In the genomic region with DNA sequence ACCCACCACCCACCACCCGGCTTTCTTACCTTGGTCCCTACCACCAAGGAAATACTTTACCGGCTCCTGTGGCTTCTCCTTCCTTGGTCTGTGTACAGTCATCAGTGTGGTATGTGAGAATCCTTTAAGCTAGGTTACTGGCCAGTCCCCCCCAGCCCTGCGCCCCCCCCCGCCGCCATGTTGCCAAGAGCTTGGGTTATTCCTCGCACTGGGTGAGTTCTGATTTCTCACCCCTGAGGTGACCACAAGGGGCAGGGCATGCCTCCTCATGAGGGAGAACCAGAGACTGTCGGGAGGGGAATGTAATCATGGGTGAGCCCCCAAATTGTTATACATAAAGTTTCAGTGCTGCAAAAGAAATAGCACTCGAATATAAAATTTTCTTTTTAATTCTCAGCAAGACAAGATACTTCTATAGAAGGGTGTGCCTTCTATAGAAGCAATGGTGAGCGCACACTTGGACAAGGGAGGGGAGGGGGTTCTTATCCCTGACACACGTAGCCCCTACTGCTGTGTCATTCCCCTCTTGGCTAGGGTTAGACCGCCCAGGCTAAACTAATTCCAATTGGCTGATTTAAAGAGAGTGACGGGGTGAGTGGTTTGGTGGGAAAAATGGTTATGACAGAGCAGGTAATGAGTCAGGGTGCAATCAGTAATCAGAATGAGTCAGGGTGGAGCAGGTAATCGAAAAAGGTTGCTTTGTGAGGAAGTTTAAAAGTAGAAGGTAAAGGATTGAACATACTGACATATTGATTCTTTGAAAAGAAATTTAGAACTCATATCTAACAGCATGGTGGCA, we compare ENCODE assay signal across 14 cellular contexts.
DNase-seq lines count a peak whose midpoint lies in the region; ATAC-seq, FAIRE-seq and TF ChIP-seq lines count a peak whose summit lies in the region.
"Had no signal": no experiment of that assay in that cellular context is flagged by ENCODE, and none has a peak within 500 bp of the region (broad histone marks: within the 10 kb centered on the region; RNA-seq: fewer than 3 reads in every experiment).

No MANE protein-coding gene starts in this region.

- no peak overlapping the region for H3K9ac ChIP-seq in keratinocyte (ENCODE audit: control insufficient read depth, extremely low read depth, insufficient read depth, low read length)
- H3K9ac ChIP-seq in neuronal stem cell (ENCODE audit: low read depth, low read length, poor library complexity) = no peak overlapping the region

- DNase-seq in CD8-positive, alpha-beta T cell = no peak
- DNase-seq in H7 = peak; percentile 16
- peak; percentile 28 for DNase-seq in keratinocyte (ENCODE audit: low read depth, low spot score)
- no peak for DNase-seq in neuronal stem cell (ENCODE audit: low spot score)
- no peak for DNase-seq in NCI-H2171 (lab: John Stamatoyannopoulos, UW)
- DNase-seq: activated CD4-positive, alpha-beta T cell treated with anti-CD3 and anti-CD28 coated beads, Interleukin-2, amount 10 ng/mL, durations not matched to agents 24 days and 14 days; cortex of kidney; NCI-H1092; NCI-H345; right lobe of liver had no signal

- intact Hi-C loops in CD8-positive, alpha-beta T cell (cut with DNase I, micrococcal nuclease) = no loop called here

- no peak overlapping the region for H3K18ac ChIP-seq in neuronal stem cell (ENCODE audit: low read length)

- peaks cover 31% of the 10 kb centered on the region for H3K4me1 Mint-ChIP-seq in CD8-positive, alpha-beta T cell (ENCODE audit: low read depth)
- peaks cover 19% of the 10 kb centered on the region for H3K4me1 Mint-ChIP-seq in activated T-helper 17 cell treated with anti-CD3 and anti-CD28 coated beads, Interleukin-2, amount 50 U/mL, for 72 hours

- no peaks in the 10 kb centered on the region for H4K20me1 ChIP-seq in keratinocyte (ENCODE audit: control insufficient read depth, extremely low read depth, insufficient read depth, low read length)

- TF ChIP-seq CTCF in CD8-positive, alpha-beta T cell (IDR thresholded peaks at IDR 0.05) = no peak
- no peak for TF ChIP-seq CTCF in keratinocyte (optimal IDR thresholded peaks at IDR 0.05 in 1 of 3, IDR thresholded peaks at IDR 0.05 in 1 of 3, conservative IDR thresholded peaks at IDR 0.05 in 1 of 3; ENCODE audit: extremely low read depth in 1 of 3, insufficient read depth in 2 of 3, low read length in 3 of 3)

- ATAC-seq in CD8-positive, alpha-beta T cell = no peak
- peak; percentile 74 for ATAC-seq in activated T-helper 17 cell treated with anti-CD3 and anti-CD28 coated beads, Interleukin-2, amount 50 U/mL, for 72 hours (replicated peaks)
- no peak for ATAC-seq in GM18502 (IDR thresholded peaks at IDR 0.05; ENCODE audit: poor library complexity, unreplicated experiment)
- ATAC-seq: right lobe of liver had no signal

- H3K14ac ChIP-seq in neuronal stem cell (ENCODE audit: low read length) = no peak overlapping the region

- peaks cover 64% of the 10 kb centered on the region for H3K79me2 ChIP-seq in keratinocyte (ENCODE audit: control insufficient read depth, insufficient read depth, low read length)

- CTCF ChIA-PET in CD8-positive, alpha-beta T cell (lab: Charles Lee) = no interaction called here

- no peak overlapping the region for H3K4me3 Mint-ChIP-seq in CD8-positive, alpha-beta T cell
- H3K4me3 Mint-ChIP-seq in activated T-helper 17 cell treated with anti-CD3 and anti-CD28 coated beads, Interleukin-2, amount 50 U/mL, for 72 hours = peak overlapping the region; percentile 61
- H3K4me3 Mint-ChIP-seq: activated CD4-positive, alpha-beta T cell treated with anti-CD3 and anti-CD28 coated beads, Interleukin-2, amount 10 ng/mL, durations not matched to agents 24 days and 14 days had no signal

- no CpG with 5 or more reads among the region's 13 CpGs for WGBS in neuronal stem cell (ENCODE audit: extremely low coverage in 2 of 2, insufficient read length in 2 of 2, insufficient replicate concordance in 1 of 2), 2 donors

- H3K27ac Mint-ChIP-seq in CD8-positive, alpha-beta T cell = peak overlapping the region; percentile 45
- peak overlapping the region; percentile 91 for H3K27ac Mint-ChIP-seq in activated T-helper 17 cell treated with anti-CD3 and anti-CD28 coated beads, Interleukin-2, amount 50 U/mL, for 72 hours
- H3K27ac Mint-ChIP-seq: activated CD4-positive, alpha-beta T cell treated with anti-CD3 and anti-CD28 coated beads, Interleukin-2, amount 10 ng/mL, durations not matched to agents 24 days and 14 days had no signal

- no peak overlapping the region for H4K91ac ChIP-seq in neuronal stem cell (ENCODE audit: low read depth, low read length, poor library complexity)

- H3K9me1 ChIP-seq in keratinocyte (ENCODE audit: control insufficient read depth, extremely low read depth, insufficient read depth, low read length) = no peaks in the 10 kb centered on the region

- no peaks in the 10 kb centered on the region for H3K36me3 ChIP-seq in CD8-positive, alpha-beta T cell (ENCODE audit: insufficient read depth, low read length)
- H3K36me3 ChIP-seq in H7 (replicated peaks; ENCODE audit: control insufficient read depth, insufficient read depth, low read length) (no peaks in the 10 kb centered on the region), keratinocyte (ENCODE audit: control insufficient read depth in 2 of 2, extremely low read depth in 1 of 2, insufficient read depth in 2 of 2, low read length in 2 of 2) (peaks cover 0 to 2% of the 10 kb centered on the region in 2 experiments), neuronal stem cell (replicated peaks in 1 of 2; ENCODE audit: control insufficient read depth in 2 of 2, insufficient read depth in 2 of 2, low read length in 2 of 2) (no peaks in the 10 kb centered on the region)
- H3K36me3 ChIP-seq: right lobe of liver, thoracic aorta had no signal

- H4K8ac ChIP-seq in neuronal stem cell (ENCODE audit: low read depth, low read length) = no peak overlapping the region

- H3K9me3 Mint-ChIP-seq in CD8-positive, alpha-beta T cell = peaks cover 4% of the 10 kb centered on the region
- H3K9me3 Mint-ChIP-seq in activated T-helper 17 cell treated with anti-CD3 and anti-CD28 coated beads, Interleukin-2, amount 50 U/mL, for 72 hours = no peaks in the 10 kb centered on the region

- POLR2A ChIA-PET in CD8-positive, alpha-beta T cell (lab: Charles Lee) = no interaction called here

- no peak for FAIRE-seq in keratinocyte (lab: Jason Lieb, UNC)
- FAIRE-seq: D721Med had no signal

- H2AK5ac ChIP-seq in neuronal stem cell (ENCODE audit: low read depth, low read length) = no peak overlapping the region

- H3K4me2 ChIP-seq in keratinocyte (ENCODE audit: control insufficient read depth, extremely low read depth, insufficient read depth, low read depth, low read length) (no peak overlapping the region), neuronal stem cell (ENCODE audit: insufficient read depth, low read length, poor library complexity, severe bottlenecking) (no peak overlapping the region)

- peaks cover 6% of the 10 kb centered on the region for H3K4me1 ChIP-seq in CD8-positive, alpha-beta T cell (ENCODE audit: insufficient read depth, low read length)
- H3K4me1 ChIP-seq in keratinocyte (ENCODE audit: control insufficient read depth, extremely low read depth, insufficient read depth, low read length) (peaks cover 27% of the 10 kb centered on the region), neuronal stem cell (ENCODE audit: control insufficient read depth in 2 of 2, insufficient read depth in 1 of 2, low read depth in 1 of 2, low read length in 2 of 2) (no peaks in the 10 kb centered on the region)

- H3K27ac ChIP-seq in CD8-positive, alpha-beta T cell (ENCODE audit: low read depth, low read length) = no peak overlapping the region
- H3K27ac ChIP-seq in keratinocyte (ENCODE audit: control insufficient read depth, insufficient read depth, low read length) (peak overlapping the region; percentile 51), neuronal stem cell (replicated peaks; ENCODE audit: low read length) (no peak overlapping the region)
- H3K27ac ChIP-seq: right lobe of liver, thoracic aorta had no signal

- H3K27me3 ChIP-seq in CD8-positive, alpha-beta T cell (ENCODE audit: insufficient read depth, low read length) = no peaks in the 10 kb centered on the region
- no peaks in the 10 kb centered on the region for H3K27me3 ChIP-seq in H7 (ENCODE audit: control insufficient read depth, insufficient read depth, low read length)
- no peaks in the 10 kb centered on the region for H3K27me3 ChIP-seq in keratinocyte (ENCODE audit: control insufficient read depth, extremely low read depth, insufficient read depth, low read length)
- no peaks in the 10 kb centered on the region for H3K27me3 ChIP-seq in neuronal stem cell (ENCODE audit: control insufficient read depth in 3 of 3, insufficient read depth in 3 of 3, low read depth in 1 of 3, low read length in 3 of 3)
- H3K27me3 ChIP-seq: right lobe of liver had no signal

- H3K4me3 ChIP-seq in CD8-positive, alpha-beta T cell (ENCODE audit: low read depth, low read length) = no peak overlapping the region
- H3K4me3 ChIP-seq in H7 (ENCODE audit: insufficient read depth, low read depth, low read length) = no peak overlapping the region
- no peak overlapping the region for H3K4me3 ChIP-seq in keratinocyte (ENCODE audit: control insufficient read depth in 2 of 3, extremely low read depth in 1 of 3, insufficient read depth in 2 of 3, low read depth in 1 of 3, low read length in 3 of 3)
- no peak overlapping the region for H3K4me3 ChIP-seq in neuronal stem cell (ENCODE audit: low read length in 2 of 2)
- H3K4me3 ChIP-seq: right lobe of liver, thoracic aorta had no signal

- no peak overlapping the region for H3K23ac ChIP-seq in neuronal stem cell (ENCODE audit: low read depth, low read length, poor library complexity)

- no peak overlapping the region for H3K4ac ChIP-seq in neuronal stem cell (ENCODE audit: low read length)

- H3K36me3 Mint-ChIP-seq in CD8-positive, alpha-beta T cell = peaks cover 16% of the 10 kb centered on the region
- H3K36me3 Mint-ChIP-seq in activated T-helper 17 cell treated with anti-CD3 and anti-CD28 coated beads, Interleukin-2, amount 50 U/mL, for 72 hours (ENCODE audit: low read depth) = peaks cover 24% of the 10 kb centered on the region

- dilution Hi-C loops in keratinocyte (cut with MboI; ENCODE audit: extremely low pct_ligation_motif_present, low sequenced_read_pairs) = no loop called here

- no peaks in the 10 kb centered on the region for H3K9me3 ChIP-seq in CD8-positive, alpha-beta T cell (ENCODE audit: low read length)
- H3K9me3 ChIP-seq in keratinocyte (ENCODE audit: control insufficient read depth, low read depth, low read length) = no peaks in the 10 kb centered on the region
- no peaks in the 10 kb centered on the region for H3K9me3 ChIP-seq in neuronal stem cell (replicated peaks in 1 of 2; ENCODE audit: control insufficient read depth in 2 of 2, insufficient read depth in 1 of 2, low read depth in 1 of 2, low read length in 2 of 2)
- H3K9me3 ChIP-seq: right lobe of liver, thoracic aorta had no signal

- H2AFZ ChIP-seq in keratinocyte (ENCODE audit: control insufficient read depth, low read length) (no peak overlapping the region), neuronal stem cell (ENCODE audit: low read length) (no peak overlapping the region)

- H3K79me1 ChIP-seq in neuronal stem cell (ENCODE audit: low read depth, low read length) = no peaks in the 10 kb centered on the region

- H2BK120ac ChIP-seq in neuronal stem cell (ENCODE audit: low read depth, low read length) = no peak overlapping the region

- no peak overlapping the region for H2BK12ac ChIP-seq in neuronal stem cell (ENCODE audit: low read length)

- H2BK15ac ChIP-seq in neuronal stem cell (ENCODE audit: low read length) = no peak overlapping the region

- H3K27me3 Mint-ChIP-seq in CD8-positive, alpha-beta T cell (ENCODE audit: low read depth) = no peaks in the 10 kb centered on the region
- H3K27me3 Mint-ChIP-seq in activated T-helper 17 cell treated with anti-CD3 and anti-CD28 coated beads, Interleukin-2, amount 50 U/mL, for 72 hours = no peaks in the 10 kb centered on the region
- H3K27me3 Mint-ChIP-seq: activated CD4-positive, alpha-beta T cell treated with anti-CD3 and anti-CD28 coated beads, Interleukin-2, amount 10 ng/mL, durations not matched to agents 24 days and 14 days had no signal

- H2BK5ac ChIP-seq in neuronal stem cell (ENCODE audit: low read length) = no peak overlapping the region

Comparison
In these comparisons a context has a peak if more than half of its experiments do, and no peak if none do; other contexts are left out.
1. DNase-seq: peak in H7 (single experiment) and keratinocyte (single experiment); none in CD8-positive, alpha-beta T cell (0 of 7), neuronal stem cell (single experiment) and NCI-H2171 (single experiment).